ENCODE assay signal across 9 cellular contexts in the genomic region with DNA sequence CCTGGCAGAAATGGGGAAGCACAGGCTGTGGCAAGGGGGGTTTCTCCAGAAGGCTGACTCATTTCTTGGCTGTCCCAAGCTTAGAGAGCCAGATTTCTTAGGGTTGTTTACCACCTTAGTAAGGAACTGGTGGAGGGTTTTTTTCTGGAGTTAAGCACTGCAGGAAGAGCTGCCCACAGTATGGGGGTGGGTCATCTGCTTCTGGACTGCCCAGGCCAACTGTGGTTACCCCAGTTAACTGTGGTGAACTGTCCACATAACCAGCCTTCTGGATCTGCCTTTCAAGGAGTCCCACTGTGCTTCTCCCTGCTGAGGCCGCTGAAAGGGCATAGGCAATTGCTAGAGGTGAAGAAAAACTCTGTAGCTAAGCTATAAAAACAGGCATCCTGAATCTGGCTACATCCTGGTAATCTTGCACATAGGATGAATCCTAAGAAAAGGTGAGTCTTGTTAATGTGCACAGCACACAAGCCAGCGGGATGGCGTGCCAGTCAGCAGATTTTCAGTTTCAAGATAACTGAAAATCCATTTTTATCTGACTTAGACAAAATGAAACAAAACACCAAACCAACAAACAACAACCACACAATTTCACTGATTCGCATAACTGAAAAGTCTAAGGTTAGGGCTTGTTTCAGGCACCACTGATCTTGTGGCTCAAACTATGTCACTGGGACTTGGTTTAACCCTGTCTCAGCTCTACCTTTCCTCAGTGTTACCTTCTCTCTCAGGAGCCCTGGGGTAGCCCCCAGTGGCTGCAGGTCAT. TPM values are rescaled to one million over a fixed set of nuclear protein-coding genes. Genes with fewer than 3 reads are reported as not detected.
A peak's percentile ranks its signal among the peaks of the same experiment; 100 is the strongest.
DNase-seq lines count a peak whose midpoint lies in the region; ATAC-seq and TF ChIP-seq lines count a peak whose summit lies in the region.
"Had no signal": no experiment of that assay in that cellular context is flagged by ENCODE, and none has a peak within 500 bp of the region (broad histone marks: within the 10 kb centered on the region; RNA-seq: fewer than 3 reads in every experiment).

No MANE protein-coding gene starts in this region.

- H3K79me2 ChIP-seq in trophoblast cell (ENCODE audit: control insufficient read depth, insufficient read depth, low read length, poor library complexity), result no peaks in the 10 kb centered on the region

- H2AFZ ChIP-seq in trophoblast cell (ENCODE audit: insufficient read depth, low read length, poor library complexity), result no peak overlapping the region

- no peak overlapping the region for H4K8ac ChIP-seq in trophoblast cell (ENCODE audit: low read depth, low read length)

- no peak overlapping the region for H3K9ac ChIP-seq in trophoblast cell (ENCODE audit: low read length)

- peaks cover 24% of the 10 kb centered on the region for H3K27me3 Mint-ChIP-seq in activated CD8-positive, alpha-beta memory T cell treated with anti-CD3 and anti-CD28 coated beads, Interleukin-2, amount 10 ng/mL, durations not matched to agents 7 days and 5 days
- H3K27me3 Mint-ChIP-seq in T-helper 2 cell treated with Interferon-gamma antibody and Interleukin-4, amounts not matched to agents 5 μg/mL and 100 μg/mL, for 36 hours (ENCODE audit: low read depth), result peaks cover 10% of the 10 kb centered on the region
- H3K27me3 Mint-ChIP-seq in osteocyte (ENCODE audit: unreplicated experiment), result peaks cover 32% of the 10 kb centered on the region

- intact Hi-C loops in left ventricle myocardium superior (cut with micrococcal nuclease), result no loop called here

- no peak overlapping the region for H2AK5ac ChIP-seq in trophoblast cell (ENCODE audit: low read length)

- H3K23ac ChIP-seq in trophoblast cell (ENCODE audit: low read length), result no peak overlapping the region

- CTCF ChIA-PET in activated CD8-positive, alpha-beta memory T cell treated with anti-CD3 and anti-CD28 coated beads, Interleukin-2, amount 10 ng/mL, durations not matched to agents 7 days and 5 days (lab: Charles Lee), result interaction anchor here (1.3 to 2.2 kb wide), 4 partner anchors 21 to 239 kb away, joined by 4 to 13 read pairs (median 8); a partner anchor contains a TSS

- peaks cover 24% of the 10 kb centered on the region for H3K4me1 Mint-ChIP-seq in activated CD8-positive, alpha-beta memory T cell treated with anti-CD3 and anti-CD28 coated beads, Interleukin-2, amount 10 ng/mL, durations not matched to agents 7 days and 5 days
- peaks cover 19% of the 10 kb centered on the region for H3K4me1 Mint-ChIP-seq in T-helper 2 cell treated with Interferon-gamma antibody and Interleukin-4, amounts not matched to agents 5 μg/mL and 100 μg/mL, for 36 hours (ENCODE audit: low read depth)
- peaks cover 6% of the 10 kb centered on the region for H3K4me1 Mint-ChIP-seq in osteocyte (ENCODE audit: unreplicated experiment)

- no peaks in the 10 kb centered on the region for H3K36me3 ChIP-seq in trophoblast cell (ENCODE audit: control insufficient read depth in 1 of 2, insufficient read depth in 2 of 2, low read length in 2 of 2)

- H3K9me3 ChIP-seq in trophoblast cell (ENCODE audit: insufficient read depth, low read depth, low read length), result peaks cover 12% of the 10 kb centered on the region

- peak; percentile 62 for DNase-seq in activated CD8-positive, alpha-beta memory T cell treated with anti-CD3 and anti-CD28 coated beads, Interleukin-2, amount 10 ng/mL, durations not matched to agents 7 days and 5 days
- DNase-seq in activated CD8-positive, alpha-beta memory T cell treated with anti-CD3 and anti-CD28 coated beads, Interleukin-2, amount 50 U/mL, for 48 hours, result no peak
- DNase-seq in T-helper 2 cell treated with Interferon-gamma antibody and Interleukin-4, amounts not matched to agents 5 μg/mL and 100 μg/mL, for 36 hours (ENCODE audit: low spot score), result peak; percentile 51
- DNase-seq in trophoblast cell (peak; percentile 20 to 27), NCI-H524 (lab: John Stamatoyannopoulos, UW) (no peak), osteocyte (ENCODE audit: extremely low spot score, unreplicated experiment) (no peak), left ventricle myocardium superior (no peak)

- H2BK120ac ChIP-seq in trophoblast cell (ENCODE audit: insufficient read depth, low read length, poor library complexity), result no peak overlapping the region

- no peaks in the 10 kb centered on the region for H3K4me1 ChIP-seq in trophoblast cell (ENCODE audit: control insufficient read depth in 1 of 2, insufficient read depth in 2 of 2, low read length in 2 of 2)

- no peak overlapping the region for H2BK12ac ChIP-seq in trophoblast cell (ENCODE audit: low read length)

- H3K27ac ChIP-seq in trophoblast cell (ENCODE audit: low read depth, low read length), result no peak overlapping the region

- H3K9me3 Mint-ChIP-seq in activated CD8-positive, alpha-beta memory T cell treated with anti-CD3 and anti-CD28 coated beads, Interleukin-2, amount 10 ng/mL, durations not matched to agents 7 days and 5 days (ENCODE audit: low read depth), result peaks cover 13% of the 10 kb centered on the region
- H3K9me3 Mint-ChIP-seq in T-helper 2 cell treated with Interferon-gamma antibody and Interleukin-4, amounts not matched to agents 5 μg/mL and 100 μg/mL, for 36 hours, result peaks cover 17% of the 10 kb centered on the region
- H3K9me3 Mint-ChIP-seq in osteocyte (ENCODE audit: unreplicated experiment), result peaks cover 12% of the 10 kb centered on the region

- ATAC-seq in activated CD8-positive, alpha-beta memory T cell treated with anti-CD3 and anti-CD28 coated beads, Interleukin-2, amount 10 ng/mL, durations not matched to agents 7 days and 5 days, result peak; percentile 82
- peak; percentile 57 for ATAC-seq in HG03060 (IDR thresholded peaks at IDR 0.05; ENCODE audit: low read depth, unreplicated experiment)
- ATAC-seq in left ventricle myocardium superior, result no peak

- H2BK5ac ChIP-seq in trophoblast cell (ENCODE audit: low read depth, low read length, poor library complexity), result no peak overlapping the region

- WGBS in trophoblast cell (ENCODE audit: extremely low coverage, insufficient coverage, insufficient read length), result no CpG with 5 or more reads among the region's 4 CpGs

- peak overlapping the region; percentile 55 for H3K4me3 Mint-ChIP-seq in activated CD8-positive, alpha-beta memory T cell treated with anti-CD3 and anti-CD28 coated beads, Interleukin-2, amount 10 ng/mL, durations not matched to agents 7 days and 5 days
- H3K4me3 Mint-ChIP-seq in T-helper 2 cell treated with Interferon-gamma antibody and Interleukin-4, amounts not matched to agents 5 μg/mL and 100 μg/mL, for 36 hours, result peak overlapping the region; percentile 46
- H3K4me3 Mint-ChIP-seq in osteocyte (ENCODE audit: unreplicated experiment), result no peak overlapping the region
- H3K4me3 Mint-ChIP-seq: T-cell had no signal

- no peak overlapping the region for H4K12ac ChIP-seq in trophoblast cell (ENCODE audit: low read depth, low read length)

- no peak overlapping the region for H3K4me2 ChIP-seq in trophoblast cell (ENCODE audit: low read length)

- no peak overlapping the region for H3K18ac ChIP-seq in trophoblast cell (ENCODE audit: low read length)

- peaks cover 25% of the 10 kb centered on the region for H3K36me3 Mint-ChIP-seq in activated CD8-positive, alpha-beta memory T cell treated with anti-CD3 and anti-CD28 coated beads, Interleukin-2, amount 10 ng/mL, durations not matched to agents 7 days and 5 days
- peaks cover 9% of the 10 kb centered on the region for H3K36me3 Mint-ChIP-seq in T-helper 2 cell treated with Interferon-gamma antibody and Interleukin-4, amounts not matched to agents 5 μg/mL and 100 μg/mL, for 36 hours (ENCODE audit: low read depth)
- H3K36me3 Mint-ChIP-seq in osteocyte (ENCODE audit: unreplicated experiment), result no peaks in the 10 kb centered on the region
- H3K36me3 Mint-ChIP-seq: T-cell had no signal

- no peak overlapping the region for H3K4me3 ChIP-seq in trophoblast cell (ENCODE audit: low read depth, low read length)

- H3K27ac Mint-ChIP-seq in activated CD8-positive, alpha-beta memory T cell treated with anti-CD3 and anti-CD28 coated beads, Interleukin-2, amount 10 ng/mL, durations not matched to agents 7 days and 5 days, result peak overlapping the region; percentile 79
- H3K27ac Mint-ChIP-seq in T-helper 2 cell treated with Interferon-gamma antibody and Interleukin-4, amounts not matched to agents 5 μg/mL and 100 μg/mL, for 36 hours, result peak overlapping the region; percentile 80
- H3K27ac Mint-ChIP-seq in osteocyte (ENCODE audit: unreplicated experiment), result no peak overlapping the region
- H3K27ac Mint-ChIP-seq: T-cell had no signal

- no peaks in the 10 kb centered on the region for H3K79me1 ChIP-seq in trophoblast cell (ENCODE audit: low read length)

- H3K4ac ChIP-seq in trophoblast cell (ENCODE audit: low read depth, low read length), result no peak overlapping the region

- no peaks in the 10 kb centered on the region for H3K27me3 ChIP-seq in trophoblast cell (ENCODE audit: insufficient read depth, low read length)

- H3K14ac ChIP-seq in trophoblast cell (ENCODE audit: low read length), result no peak overlapping the region

- no peak for TF ChIP-seq CTCF in osteocyte (IDR thresholded peaks at IDR 0.05)

- H4K91ac ChIP-seq in trophoblast cell (ENCODE audit: low read depth, low read length), result no peak overlapping the region

RNA-seq across cellular contexts. Expression of a gene that starts 21.6 kb away (rescaled TPM):
- 10 to 100 TPM in 1 of 2 experiments, 1 to 10 TPM in 1; 6.1 to 15.2 TPM for total RNA-seq in activated CD8-positive, alpha-beta memory T cell treated with anti-CD3 and anti-CD28 coated beads, Interleukin-2, amount 10 ng/mL, durations not matched to agents 7 days and 5 days
- polyA plus RNA-seq in trophoblast cell (2013), result 2.3 and 2.6 TPM in 2 replicates
- total RNA-seq in osteocyte, result 0.39 and 1.2 TPM in 2 replicates
- total RNA-seq in left ventricle myocardium superior, result 15.1 TPM

Comparison
In these comparisons a context has a peak if more than half of its experiments do, and no peak if none do; other contexts are left out.
1. DNase-seq: peak in activated CD8-positive, alpha-beta memory T cell treated with anti-CD3 and anti-CD28 coated beads, Interleukin-2, amount 10 ng/mL, durations not matched to agents 7 days and 5 days (single experiment), T-helper 2 cell treated with Interferon-gamma antibody and Interleukin-4, amounts not matched to agents 5 μg/mL and 100 μg/mL, for 36 hours (single experiment) and trophoblast cell (2 of 2); none in activated CD8-positive, alpha-beta memory T cell treated with anti-CD3 and anti-CD28 coated beads, Interleukin-2, amount 50 U/mL, for 48 hours (single experiment), NCI-H524 (0 of 2), osteocyte (single experiment) and left ventricle myocardium superior (single experiment).